ENCODE assay signal across 10 cellular contexts in genomic region chr6:24931296-24931695, GRCh38. TPM values are rescaled to one million over a fixed set of nuclear protein-coding genes. Genes with fewer than 3 reads are reported as not detected.
DNase-seq lines count a peak whose midpoint lies in the region; ATAC-seq and TF ChIP-seq lines count a peak whose summit lies in the region.
"Had no signal": no experiment of that assay in that cellular context is flagged by ENCODE, and none has a peak within 500 bp of the region (broad histone marks: within the 10 kb centered on the region; RNA-seq: fewer than 3 reads in every experiment).

No MANE protein-coding gene starts in this region.

- H2BK120ac ChIP-seq in mesenchymal stem cell (ENCODE audit: low read depth, low read length) = no peak overlapping the region

- no peak overlapping the region for H3K4me3 ChIP-seq in AG10803 (ENCODE audit: low read length)
- peak overlapping the region; percentile 69 for H3K4me3 ChIP-seq in GM06990 (replicated peaks; ENCODE audit: low read depth, low read length)
- H3K4me3 ChIP-seq in mesenchymal stem cell (ENCODE audit: insufficient read depth in 1 of 2, low read depth in 1 of 2, low read length in 2 of 2) = no peak overlapping the region
- H3K4me3 ChIP-seq: SJCRH30 had no signal

- H2BK15ac ChIP-seq in mesenchymal stem cell (ENCODE audit: low read depth, poor library complexity, severe bottlenecking) = no peak overlapping the region

- TF ChIP-seq CTCF in AG10803 (conservative IDR thresholded peaks at IDR 0.05; ENCODE audit: low read length) (no peak), GM06990 (IDR thresholded peaks at IDR 0.05; ENCODE audit: insufficient read depth, low read length, poor library complexity, severe bottlenecking) (no peak), foreskin keratinocyte (conservative IDR thresholded peaks at IDR 0.05) (no peak)

- H3K36me3 Mint-ChIP-seq in activated naive CD8-positive, alpha-beta T cell treated with anti-CD3 and anti-CD28 coated beads, Interleukin-2, amount 50 U/mL, for 24 hours (ENCODE audit: low read depth) = peaks cover 6% of the 10 kb centered on the region

- H3K27ac Mint-ChIP-seq in activated naive CD8-positive, alpha-beta T cell treated with anti-CD3 and anti-CD28 coated beads, Interleukin-2, amount 50 U/mL, for 24 hours = peak overlapping the region; percentile 94

- H3K36me3 ChIP-seq in GM06990 (ENCODE audit: control insufficient read depth, insufficient read depth, low read length) (no peaks in the 10 kb centered on the region), mesenchymal stem cell (ENCODE audit: control insufficient read depth in 1 of 2, insufficient read depth in 2 of 2, low read depth in 1 of 2, low read length in 2 of 2) (no peaks in the 10 kb centered on the region)
- H3K36me3 ChIP-seq: SJCRH30 had no signal

- DNase-seq in AG10803 (ENCODE audit: low read depth) (peak; percentile 24), GM06990 (ENCODE audit: extremely low read depth, insufficient read length) (no peak), mesenchymal stem cell (peak; percentile 35), NCI-H2029 (lab: John Stamatoyannopoulos, UW) (no peak), foreskin keratinocyte (no peak), RKO (ENCODE audit: low spot score) (no peak)
- no peak for DNase-seq in activated naive CD8-positive, alpha-beta T cell treated with anti-CD3 and anti-CD28 coated beads, Interleukin-2, amount 50 U/mL, for 24 hours
- DNase-seq: Caco-2 had no signal

- H3K23ac ChIP-seq in mesenchymal stem cell (ENCODE audit: low read length in 2 of 2) = no peak overlapping the region

- peaks cover 6% of the 10 kb centered on the region for H3K9me3 Mint-ChIP-seq in activated naive CD8-positive, alpha-beta T cell treated with anti-CD3 and anti-CD28 coated beads, Interleukin-2, amount 50 U/mL, for 24 hours

- H3K9me3 ChIP-seq in mesenchymal stem cell (ENCODE audit: control insufficient read depth, low read length) = no peaks in the 10 kb centered on the region
- H3K9me3 ChIP-seq: Caco-2, SJCRH30 had no signal

- no peak overlapping the region for H4K8ac ChIP-seq in mesenchymal stem cell (ENCODE audit: low read length)

- peak overlapping the region; percentile 85 for H3K4me3 Mint-ChIP-seq in activated naive CD8-positive, alpha-beta T cell treated with anti-CD3 and anti-CD28 coated beads, Interleukin-2, amount 50 U/mL, for 24 hours

- no peak overlapping the region for H3K9ac ChIP-seq in mesenchymal stem cell (ENCODE audit: low read length)

- no peak overlapping the region for H3K4ac ChIP-seq in mesenchymal stem cell (ENCODE audit: low read depth in 1 of 2, low read length in 2 of 2)

- H2AK5ac ChIP-seq in mesenchymal stem cell (ENCODE audit: low read length, severe bottlenecking) = no peak overlapping the region

- H3K4me2 ChIP-seq in mesenchymal stem cell (ENCODE audit: low read length, poor library complexity, severe bottlenecking) = no peak overlapping the region

- H3K79me1 ChIP-seq in mesenchymal stem cell (replicated peaks; ENCODE audit: low read length, poor library complexity, severe bottlenecking) = no peaks in the 10 kb centered on the region

- H3K27ac ChIP-seq in mesenchymal stem cell (ENCODE audit: low read length, poor library complexity, severe bottlenecking) = no peak overlapping the region
- H3K27ac ChIP-seq in foreskin keratinocyte = no peak overlapping the region
- H3K27ac ChIP-seq: SJCRH30 had no signal

- peak overlapping the region in 1 of 2 experiments; percentile 68 for H3K18ac ChIP-seq in mesenchymal stem cell (ENCODE audit: low read depth in 1 of 2, low read length in 2 of 2)

- H3K4me1 ChIP-seq in mesenchymal stem cell (ENCODE audit: control insufficient read depth, insufficient read depth, low read depth, low read length) (peaks cover 7% of the 10 kb centered on the region), foreskin keratinocyte (peaks cover 6% of the 10 kb centered on the region)

- H3K27me3 Mint-ChIP-seq in activated naive CD8-positive, alpha-beta T cell treated with anti-CD3 and anti-CD28 coated beads, Interleukin-2, amount 50 U/mL, for 24 hours = peaks cover 5% of the 10 kb centered on the region

- no peaks in the 10 kb centered on the region for H3K27me3 ChIP-seq in GM06990 (replicated peaks; ENCODE audit: control insufficient read depth, insufficient read depth, low read length)
- peaks cover 0 to 3% of the 10 kb centered on the region in 2 experiments for H3K27me3 ChIP-seq in mesenchymal stem cell (ENCODE audit: control insufficient read depth in 1 of 2, insufficient read depth in 1 of 2, low read length in 2 of 2)
- H3K27me3 ChIP-seq in foreskin keratinocyte = peaks cover 13% of the 10 kb centered on the region
- H3K27me3 ChIP-seq: SJCRH30 had no signal

- no peak overlapping the region for H3K14ac ChIP-seq in mesenchymal stem cell (ENCODE audit: low read length in 2 of 2)

- H2AFZ ChIP-seq in mesenchymal stem cell (ENCODE audit: low read depth, low read length) = no peak overlapping the region

- no peak overlapping the region for H2BK12ac ChIP-seq in mesenchymal stem cell (ENCODE audit: low read length in 2 of 2)

- peaks cover 94% of the 10 kb centered on the region for H3K4me1 Mint-ChIP-seq in activated naive CD8-positive, alpha-beta T cell treated with anti-CD3 and anti-CD28 coated beads, Interleukin-2, amount 50 U/mL, for 24 hours

- H4K91ac ChIP-seq in mesenchymal stem cell (ENCODE audit: low read length) = no peak overlapping the region

- no peak overlapping the region for H2BK5ac ChIP-seq in mesenchymal stem cell (ENCODE audit: low read depth, low read length, poor library complexity, severe bottlenecking)

- no peak for ATAC-seq in activated naive CD8-positive, alpha-beta T cell treated with anti-CD3 and anti-CD28 coated beads, Interleukin-2, amount 50 U/mL, for 24 hours
- ATAC-seq in HG03280 (IDR thresholded peaks at IDR 0.05; ENCODE audit: unreplicated experiment) (no peak), foreskin keratinocyte (no peak)

RNA-seq across cellular contexts. Expression of gene RIPOR2, which starts 4.5 kb away (rescaled TPM):
- 0.62 TPM for polyA plus RNA-seq in mesenchymal stem cell (2013, experiment 1 of 2)
- 0.41 TPM for polyA plus RNA-seq in mesenchymal stem cell (2013, experiment 2 of 2)
- 0.04 TPM in 1 of 2 replicates, not detected in the other for total RNA-seq in foreskin keratinocyte
- not detected in 2 replicates for polyA plus RNA-seq in foreskin keratinocyte

Comparison
In these comparisons a context has a peak if more than half of its experiments do, and no peak if none do; other contexts are left out.
1. DNase-seq: peak in AG10803 (single experiment) and mesenchymal stem cell (single experiment); none in GM06990 (single experiment), activated naive CD8-positive, alpha-beta T cell treated with anti-CD3 and anti-CD28 coated beads, Interleukin-2, amount 50 U/mL, for 24 hours (single experiment), NCI-H2029 (single experiment), foreskin keratinocyte (0 of 2) and RKO (single experiment).